11 cellular contexts compared by ENCODE assay signal in the genomic region with DNA sequence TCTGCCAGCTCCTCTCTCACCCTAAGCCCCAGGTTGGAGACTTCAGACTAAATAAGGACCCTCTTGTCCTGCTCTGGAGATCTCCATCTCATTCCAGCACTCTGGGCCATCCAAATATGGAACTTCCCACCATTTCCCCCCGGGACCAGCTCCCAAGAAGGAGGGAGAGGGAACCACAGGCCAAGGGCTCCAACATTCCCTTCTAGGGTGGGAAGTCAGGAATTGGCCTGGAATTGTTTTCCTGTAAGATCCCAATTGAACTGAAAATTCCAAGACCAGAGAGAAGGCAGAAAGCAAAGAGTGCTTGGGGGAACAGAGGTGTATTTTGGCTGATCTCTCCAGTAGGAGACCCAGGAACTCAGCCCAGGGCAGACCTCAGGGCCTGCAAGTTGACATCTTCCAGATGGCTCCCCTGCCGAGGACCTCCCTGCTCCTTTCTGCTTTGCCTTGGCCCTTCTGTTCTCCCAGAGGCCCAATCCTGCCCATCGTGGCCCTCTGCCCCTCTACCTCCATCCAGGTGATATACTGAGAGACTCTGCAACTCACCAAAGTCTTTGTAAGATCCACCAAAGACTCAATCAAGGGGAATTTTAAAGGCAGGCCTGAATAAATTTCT. TPM values are rescaled to one million over a fixed set of nuclear protein-coding genes. Genes with fewer than 3 reads are reported as not detected.
A peak's percentile ranks its signal among the peaks of the same experiment; 100 is the strongest.
DNase-seq lines count a peak whose midpoint lies in the region; ATAC-seq, FAIRE-seq and TF ChIP-seq lines count a peak whose summit lies in the region.
"Had no signal": no experiment of that assay in that cellular context is flagged by ENCODE, and none has a peak within 500 bp of the region (broad histone marks: within the 10 kb centered on the region; RNA-seq: fewer than 3 reads in every experiment).

No MANE protein-coding gene starts in this region.

- H3K4me1 ChIP-seq in tibial nerve = peaks cover 10 to 99% (median 84%) of the 10 kb centered on the region in 4 donors
- H3K4me1 ChIP-seq in foreskin keratinocyte = peaks cover 21% of the 10 kb centered on the region

- H3K4me3 ChIP-seq in coronary artery = peak overlapping the region; percentile 7
- H3K4me3 ChIP-seq in tibial nerve = no peak overlapping the region
- H3K4me3 ChIP-seq: MG63 had no signal

- no peaks in the 10 kb centered on the region for H3K9me3 ChIP-seq in tibial nerve
- H3K9me3 ChIP-seq: MG63 had no signal

- H3K27ac Mint-ChIP-seq in IgD-negative memory B cell (peak overlapping the region in 2 of 3 donors; percentile 32 to 54), nephron (peak overlapping the region; percentile 59 to 97 (median 88)), WTC11 (no peak overlapping the region)

- peak overlapping the region; percentile 96 to 100 for H3K27ac ChIP-seq in coronary artery
- H3K27ac ChIP-seq in tibial nerve = peak overlapping the region; percentile 88 to 98 (median 93)
- no peak overlapping the region for H3K27ac ChIP-seq in foreskin keratinocyte
- H3K27ac ChIP-seq: VCaP had no signal

- no peaks in the 10 kb centered on the region for H3K27me3 ChIP-seq in tibial nerve
- no peaks in the 10 kb centered on the region for H3K27me3 ChIP-seq in foreskin keratinocyte
- H3K27me3 ChIP-seq: MG63 had no signal

- POLR2A ChIA-PET in WTC11 (lab: Charles Lee) = no interaction called here

- H3K36me3 Mint-ChIP-seq in IgD-negative memory B cell (peaks cover 17% of the 10 kb centered on the region), nephron (ENCODE audit: low read depth) (no peaks in the 10 kb centered on the region), WTC11 (peaks cover 6% of the 10 kb centered on the region)

- H3K27me3 Mint-ChIP-seq in IgD-negative memory B cell (no peaks in the 10 kb centered on the region), nephron (ENCODE audit: low read depth) (peaks cover 12% of the 10 kb centered on the region), WTC11 (ENCODE audit: low read depth) (no peaks in the 10 kb centered on the region)

- no peak for TF ChIP-seq POLR2A in tibial nerve (IDR thresholded peaks at IDR 0.05)

- CTCF ChIA-PET in WTC11 (lab: Charles Lee) = interaction anchor here (0.9 to 3.9 kb wide), 5 partner anchors 10 to 57 kb away, joined by 4 to 32 read pairs (median 5); no protein-coding TSS in a partner anchor

- no peak for DNase-seq in coronary artery (ENCODE audit: low spot score)
- DNase-seq in tibial nerve (ENCODE audit: low spot score in 2 of 2) = no peak
- DNase-seq in D721Med (ENCODE audit: insufficient read length, low spot score) = no peak
- DNase-seq in WTC11 (ENCODE audit: low spot score) = no peak
- DNase-seq in foreskin keratinocyte = no peak
- DNase-seq: effector CD8-positive, alpha-beta T cell; MG63 had no signal

- TF ChIP-seq CTCF in coronary artery (IDR thresholded peaks at IDR 0.05) = no peak
- no peak for TF ChIP-seq CTCF in nephron (IDR thresholded peaks at IDR 0.05; ENCODE audit: unreplicated experiment in 3 of 3)
- no peak for TF ChIP-seq CTCF in tibial nerve (IDR thresholded peaks at IDR 0.05)
- TF ChIP-seq CTCF in D721Med (IDR thresholded peaks at IDR 0.05; ENCODE audit: insufficient read depth, missing control alignments) = no peak
- TF ChIP-seq CTCF in WTC11 (IDR thresholded peaks at IDR 0.05) = no peak
- TF ChIP-seq CTCF in foreskin keratinocyte (conservative IDR thresholded peaks at IDR 0.05) = no peak

- 32 to 50% methylated on average over 3 of the region's 3 CpGs for WGBS in tibial nerve, 2 donors

- H3K9me3 Mint-ChIP-seq in IgD-negative memory B cell = no peaks in the 10 kb centered on the region
- H3K9me3 Mint-ChIP-seq in nephron = peaks cover 5% of the 10 kb centered on the region
- H3K9me3 Mint-ChIP-seq in WTC11 = peaks cover 6% of the 10 kb centered on the region

- H3K36me3 ChIP-seq in tibial nerve = peaks cover 3 to 59% (median 4%) of the 10 kb centered on the region in 3 donors

- FAIRE-seq in D721Med (lab: Jason Lieb, UNC) = no peak

- peaks cover 0 to 7% (median 5%) of the 10 kb centered on the region in 3 donors for H3K4me1 Mint-ChIP-seq in IgD-negative memory B cell
- H3K4me1 Mint-ChIP-seq in nephron = peaks cover 82% of the 10 kb centered on the region
- H3K4me1 Mint-ChIP-seq in WTC11 = peaks cover 14% of the 10 kb centered on the region

- TF ChIP-seq EP300 in tibial nerve (IDR thresholded peaks at IDR 0.05) = peak in 1 of 2 donors; percentile 42

- H3K4me3 Mint-ChIP-seq in IgD-negative memory B cell = no peak overlapping the region
- no peak overlapping the region for H3K4me3 Mint-ChIP-seq in nephron
- no peak overlapping the region for H3K4me3 Mint-ChIP-seq in WTC11

- ATAC-seq in WTC11 (no peak), foreskin keratinocyte (no peak)
- ATAC-seq: SK-N-SH treated with all-trans-retinoic acid at 6 μM for 48 hours had no signal

TF ChIP-seq in WTC11, 78 proteins besides CTCF, POLR2A, EP300 and RAD21 (continues in another document):
- TF ChIP-seq, protein P1, sequence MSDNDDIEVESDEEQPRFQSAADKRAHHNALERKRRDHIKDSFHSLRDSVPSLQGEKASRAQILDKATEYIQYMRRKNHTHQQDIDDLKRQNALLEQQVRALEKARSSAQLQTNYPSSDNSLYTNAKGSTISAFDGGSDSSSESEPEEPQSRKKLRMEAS (CRISPR knock-in tag; IDR thresholded peaks at IDR 0.05) = no peak
- no peak for TF ChIP-seq ATF6 (CRISPR knock-in tag; IDR thresholded peaks at IDR 0.05)
- no peak for TF ChIP-seq HMGA2 (CRISPR knock-in tag; IDR thresholded peaks at IDR 0.05)
- TF ChIP-seq FOXJ3 (CRISPR knock-in tag; IDR thresholded peaks at IDR 0.05; ENCODE audit: borderline replicate concordance) = no peak
- no peak for TF ChIP-seq ZMAT4 (CRISPR knock-in tag; IDR thresholded peaks at IDR 0.05)
- no peak for TF ChIP-seq PRRX2 (CRISPR knock-in tag; IDR thresholded peaks at IDR 0.05)
- TF ChIP-seq, protein P2, sequence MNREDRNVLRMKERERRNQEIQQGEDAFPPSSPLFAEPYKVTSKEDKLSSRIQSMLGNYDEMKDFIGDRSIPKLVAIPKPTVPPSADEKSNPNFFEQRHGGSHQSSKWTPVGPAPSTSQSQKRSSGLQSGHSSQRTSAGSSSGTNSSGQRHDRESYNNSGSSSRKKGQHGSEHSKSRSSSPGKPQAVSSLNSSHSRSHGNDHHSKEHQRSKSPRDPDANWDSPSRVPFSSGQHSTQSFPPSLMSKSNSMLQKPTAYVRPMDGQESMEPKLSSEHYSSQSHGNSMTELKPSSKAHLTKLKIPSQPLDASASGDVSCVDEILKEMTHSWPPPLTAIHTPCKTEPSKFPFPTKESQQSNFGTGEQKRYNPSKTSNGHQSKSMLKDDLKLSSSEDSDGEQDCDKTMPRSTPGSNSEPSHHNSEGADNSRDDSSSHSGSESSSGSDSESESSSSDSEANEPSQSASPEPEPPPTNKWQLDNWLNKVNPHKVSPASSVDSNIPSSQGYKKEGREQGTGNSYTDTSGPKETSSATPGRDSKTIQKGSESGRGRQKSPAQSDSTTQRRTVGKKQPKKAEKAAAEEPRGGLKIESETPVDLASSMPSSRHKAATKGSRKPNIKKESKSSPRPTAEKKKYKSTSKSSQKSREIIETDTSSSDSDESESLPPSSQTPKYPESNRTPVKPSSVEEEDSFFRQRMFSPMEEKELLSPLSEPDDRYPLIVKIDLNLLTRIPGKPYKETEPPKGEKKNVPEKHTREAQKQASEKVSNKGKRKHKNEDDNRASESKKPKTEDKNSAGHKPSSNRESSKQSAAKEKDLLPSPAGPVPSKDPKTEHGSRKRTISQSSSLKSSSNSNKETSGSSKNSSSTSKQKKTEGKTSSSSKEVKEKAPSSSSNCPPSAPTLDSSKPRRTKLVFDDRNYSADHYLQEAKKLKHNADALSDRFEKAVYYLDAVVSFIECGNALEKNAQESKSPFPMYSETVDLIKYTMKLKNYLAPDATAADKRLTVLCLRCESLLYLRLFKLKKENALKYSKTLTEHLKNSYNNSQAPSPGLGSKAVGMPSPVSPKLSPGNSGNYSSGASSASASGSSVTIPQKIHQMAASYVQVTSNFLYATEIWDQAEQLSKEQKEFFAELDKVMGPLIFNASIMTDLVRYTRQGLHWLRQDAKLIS (CRISPR knock-in tag; IDR thresholded peaks at IDR 0.05; ENCODE audit: borderline replicate concordance) = no peak

RNA-seq across cellular contexts. Expression of gene CSRP1, which starts 14.9 kb away (rescaled TPM):
- 53.4 TPM for polyA plus RNA-seq in IgD-negative memory B cell
- 1,000 to 10,000 TPM in 3 of 4 donors, 100 to 1,000 TPM in 1; 548 to 1,751 (median 1,444) TPM for total RNA-seq in tibial nerve
- total RNA-seq in WTC11 (2021) = 10.7 to 15.4 TPM (median 14.3 TPM) in 3 replicates
- 176 and 188 TPM in 2 replicates for total RNA-seq in foreskin keratinocyte
- polyA plus RNA-seq in foreskin keratinocyte = 193 and 199 TPM in 2 replicates

RNA-seq across cellular contexts. Expression of gene PHLDA3, which starts 23.0 kb away (rescaled TPM):
- polyA plus RNA-seq in IgD-negative memory B cell (0.64 TPM), foreskin keratinocyte (116 and 136 TPM in 2 replicates)
- total RNA-seq in tibial nerve (100 to 1,000 TPM; 243 to 301 (median 271) TPM), WTC11 (2021) (53.9 to 95.1 TPM (median 59.7 TPM) in 3 replicates), foreskin keratinocyte (56.2 and 59.1 TPM in 2 replicates)

RNA-seq across cellular contexts. Expression of gene NAV1, which starts 46.9 kb away (rescaled TPM):
- polyA plus RNA-seq in IgD-negative memory B cell (1.3 TPM), foreskin keratinocyte (8.8 and 12.3 TPM in 2 replicates)
- total RNA-seq in tibial nerve (10 to 100 TPM; 22.9 to 49.2 (median 34.2) TPM), WTC11 (2021) (41.0 to 51.0 TPM (median 46.2 TPM) in 3 replicates), foreskin keratinocyte (46.1 and 50.4 TPM in 2 replicates)

Comparison
In these comparisons a context has a peak if more than half of its experiments do, and no peak if none do; other contexts are left out.
1. RNA of gene CSRP1, which starts 14.9 kb away (total RNA-seq): 548 to 1,751 TPM in tibial nerve and 176 to 188 TPM in foreskin keratinocyte; 10.7 to 15.4 TPM in WTC11; every median in the first group is over 10 times any median in the second.